ENCODE assay signal across 1 cellular context in the genomic region with DNA sequence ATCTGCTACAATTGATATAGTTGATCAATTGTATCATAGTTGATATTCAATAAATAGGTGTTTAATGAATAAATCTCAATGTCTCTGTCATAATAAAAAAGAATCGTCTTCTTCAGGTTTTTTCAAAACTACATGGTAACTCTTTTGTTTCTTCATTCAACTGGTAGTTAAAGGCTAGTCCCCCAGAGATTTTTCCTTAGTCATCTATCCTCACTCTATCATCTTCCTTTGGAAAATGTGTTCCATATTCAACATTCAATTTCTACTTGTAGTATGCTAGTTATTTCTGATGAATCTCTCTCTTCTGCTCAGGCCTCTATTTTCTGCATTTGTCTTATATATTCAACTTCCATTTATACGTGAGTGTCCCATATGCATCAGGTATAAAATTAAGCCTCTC.
TF ChIP-seq lines count a peak whose summit lies in the region.

No MANE protein-coding gene starts in this region.

TF ChIP-seq in GM23338, 12 proteins besides CTCF, POLR2A, EP300 and RAD21 (continued from another document):
- TF ChIP-seq, protein P1, sequence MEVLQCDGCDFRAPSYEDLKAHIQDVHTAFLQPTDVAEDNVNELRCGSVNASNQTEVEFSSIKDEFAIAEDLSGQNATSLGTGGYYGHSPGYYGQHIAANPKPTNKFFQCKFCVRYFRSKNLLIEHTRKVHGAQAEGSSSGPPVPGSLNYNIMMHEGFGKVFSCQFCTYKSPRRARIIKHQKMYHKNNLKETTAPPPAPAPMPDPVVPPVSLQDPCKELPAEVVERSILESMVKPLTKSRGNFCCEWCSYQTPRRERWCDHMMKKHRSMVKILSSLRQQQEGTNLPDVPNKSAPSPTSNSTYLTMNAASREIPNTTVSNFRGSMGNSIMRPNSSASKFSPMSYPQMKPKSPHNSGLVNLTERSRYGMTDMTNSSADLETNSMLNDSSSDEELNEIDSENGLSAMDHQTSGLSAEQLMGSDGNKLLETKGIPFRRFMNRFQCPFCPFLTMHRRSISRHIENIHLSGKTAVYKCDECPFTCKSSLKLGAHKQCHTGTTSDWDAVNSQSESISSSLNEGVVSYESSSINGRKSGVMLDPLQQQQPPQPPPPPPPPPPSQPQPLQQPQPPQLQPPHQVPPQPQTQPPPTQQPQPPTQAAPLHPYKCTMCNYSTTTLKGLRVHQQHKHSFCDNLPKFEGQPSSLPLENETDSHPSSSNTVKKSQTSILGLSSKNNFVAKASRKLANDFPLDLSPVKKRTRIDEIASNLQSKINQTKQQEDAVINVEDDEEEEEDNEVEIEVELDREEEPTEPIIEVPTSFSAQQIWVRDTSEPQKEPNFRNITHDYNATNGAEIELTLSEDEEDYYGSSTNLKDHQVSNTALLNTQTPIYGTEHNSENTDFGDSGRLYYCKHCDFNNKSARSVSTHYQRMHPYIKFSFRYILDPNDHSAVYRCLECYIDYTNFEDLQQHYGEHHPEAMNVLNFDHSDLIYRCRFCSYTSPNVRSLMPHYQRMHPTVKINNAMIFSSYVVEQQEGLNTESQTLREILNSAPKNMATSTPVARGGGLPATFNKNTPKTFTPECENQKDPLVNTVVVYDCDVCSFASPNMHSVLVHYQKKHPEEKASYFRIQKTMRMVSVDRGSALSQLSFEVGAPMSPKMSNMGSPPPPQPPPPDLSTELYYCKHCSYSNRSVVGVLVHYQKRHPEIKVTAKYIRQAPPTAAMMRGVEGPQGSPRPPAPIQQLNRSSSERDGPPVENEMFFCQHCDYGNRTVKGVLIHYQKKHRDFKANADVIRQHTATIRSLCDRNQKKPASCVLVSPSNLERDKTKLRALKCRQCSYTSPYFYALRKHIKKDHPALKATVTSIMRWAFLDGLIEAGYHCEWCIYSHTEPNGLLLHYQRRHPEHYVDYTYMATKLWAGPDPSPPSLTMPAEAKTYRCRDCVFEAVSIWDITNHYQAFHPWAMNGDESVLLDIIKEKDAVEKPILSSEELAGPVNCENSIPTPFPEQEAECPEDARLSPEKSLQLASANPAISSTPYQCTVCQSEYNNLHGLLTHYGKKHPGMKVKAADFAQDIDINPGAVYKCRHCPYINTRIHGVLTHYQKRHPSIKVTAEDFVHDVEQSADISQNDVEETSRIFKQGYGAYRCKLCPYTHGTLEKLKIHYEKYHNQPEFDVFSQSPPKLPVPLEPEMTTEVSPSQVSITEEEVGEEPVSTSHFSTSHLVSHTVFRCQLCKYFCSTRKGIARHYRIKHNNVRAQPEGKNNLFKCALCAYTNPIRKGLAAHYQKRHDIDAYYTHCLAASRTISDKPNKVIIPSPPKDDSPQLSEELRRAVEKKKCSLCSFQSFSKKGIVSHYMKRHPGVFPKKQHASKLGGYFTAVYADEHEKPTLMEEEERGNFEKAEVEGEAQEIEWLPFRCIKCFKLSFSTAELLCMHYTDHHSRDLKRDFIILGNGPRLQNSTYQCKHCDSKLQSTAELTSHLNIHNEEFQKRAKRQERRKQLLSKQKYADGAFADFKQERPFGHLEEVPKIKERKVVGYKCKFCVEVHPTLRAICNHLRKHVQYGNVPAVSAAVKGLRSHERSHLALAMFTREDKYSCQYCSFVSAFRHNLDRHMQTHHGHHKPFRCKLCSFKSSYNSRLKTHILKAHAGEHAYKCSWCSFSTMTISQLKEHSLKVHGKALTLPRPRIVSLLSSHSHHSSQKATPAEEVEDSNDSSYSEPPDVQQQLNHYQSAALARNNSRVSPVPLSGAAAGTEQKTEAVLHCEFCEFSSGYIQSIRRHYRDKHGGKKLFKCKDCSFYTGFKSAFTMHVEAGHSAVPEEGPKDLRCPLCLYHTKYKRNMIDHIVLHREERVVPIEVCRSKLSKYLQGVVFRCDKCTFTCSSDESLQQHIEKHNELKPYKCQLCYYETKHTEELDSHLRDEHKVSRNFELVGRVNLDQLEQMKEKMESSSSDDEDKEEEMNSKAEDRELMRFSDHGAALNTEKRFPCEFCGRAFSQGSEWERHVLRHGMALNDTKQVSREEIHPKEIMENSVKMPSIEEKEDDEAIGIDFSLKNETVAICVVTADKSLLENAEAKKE (CRISPR knock-in tag; IDR thresholded peaks at IDR 0.05) = no peak
- TF ChIP-seq, protein P2, sequence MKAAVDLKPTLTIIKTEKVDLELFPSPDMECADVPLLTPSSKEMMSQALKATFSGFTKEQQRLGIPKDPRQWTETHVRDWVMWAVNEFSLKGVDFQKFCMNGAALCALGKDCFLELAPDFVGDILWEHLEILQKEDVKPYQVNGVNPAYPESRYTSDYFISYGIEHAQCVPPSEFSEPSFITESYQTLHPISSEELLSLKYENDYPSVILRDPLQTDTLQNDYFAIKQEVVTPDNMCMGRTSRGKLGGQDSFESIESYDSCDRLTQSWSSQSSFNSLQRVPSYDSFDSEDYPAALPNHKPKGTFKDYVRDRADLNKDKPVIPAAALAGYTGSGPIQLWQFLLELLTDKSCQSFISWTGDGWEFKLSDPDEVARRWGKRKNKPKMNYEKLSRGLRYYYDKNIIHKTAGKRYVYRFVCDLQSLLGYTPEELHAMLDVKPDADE (IDR thresholded peaks at IDR 0.05) = no peak
- TF ChIP-seq EZH2phosphoT487 (IDR thresholded peaks at IDR 0.05; ENCODE audit: unreplicated experiment) (no peak), JUNB (IDR thresholded peaks at IDR 0.05; ENCODE audit: unreplicated experiment) (no peak), NANOG (IDR thresholded peaks at IDR 0.05; ENCODE audit: borderline replicate concordance) (no peak), ZNF114 (CRISPR knock-in tag; IDR thresholded peaks at IDR 0.05) (no peak)
